ENCODE assay signal across 21 cellular contexts in the genomic region with DNA sequence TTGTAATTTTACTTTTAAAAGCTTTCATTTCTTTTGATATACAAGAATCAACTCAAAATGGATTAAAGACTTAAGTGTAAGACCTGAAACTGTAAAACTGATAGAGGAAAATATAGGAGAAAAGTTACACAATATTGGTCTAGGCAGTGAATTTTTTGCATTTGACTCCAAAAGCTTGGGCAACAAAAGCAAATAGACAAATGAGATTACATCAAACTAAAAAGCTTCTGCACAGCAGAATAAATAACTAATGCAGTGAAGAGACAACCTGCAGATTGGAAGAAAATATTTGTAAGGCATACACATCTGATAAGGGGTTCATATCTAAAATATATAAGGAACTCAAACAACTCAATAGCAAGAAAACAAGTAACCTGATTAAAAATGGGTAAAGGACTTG. TPM values are rescaled to one million over a fixed set of nuclear protein-coding genes. Genes with fewer than 3 reads are reported as not detected.
"Had no signal": no experiment of that assay in that cellular context is flagged by ENCODE, and none has a peak within 500 bp of the region (broad histone marks: within the 10 kb centered on the region; RNA-seq: fewer than 3 reads in every experiment).

No MANE protein-coding gene starts in this region.

- H3K9me3 ChIP-seq: MG63, SJSA1 had no signal

- H3K4me3 ChIP-seq: MG63, SJSA1, SK-N-MC had no signal

- H3K27ac ChIP-seq: HL-60, SJSA1, SK-N-MC had no signal

- H3K4me3 Mint-ChIP-seq: T-helper 1 cell treated with Interleukin-12 subunit alpha and Interleukin-12 subunit beta and Interleukin-4 antibody, amounts not matched to agents 30 μg/mL and 1 μg/mL, for 36 hours had no signal

- H3K36me3 ChIP-seq: MG63, SJSA1 had no signal

- H3K4me1 ChIP-seq: SJSA1 had no signal

- H3K9me3 Mint-ChIP-seq: T-helper 1 cell treated with Interleukin-12 subunit alpha and Interleukin-12 subunit beta and Interleukin-4 antibody, amounts not matched to agents 30 μg/mL and 1 μg/mL, for 36 hours had no signal

- H3K27ac Mint-ChIP-seq: T-helper 1 cell treated with Interleukin-12 subunit alpha and Interleukin-12 subunit beta and Interleukin-4 antibody, amounts not matched to agents 30 μg/mL and 1 μg/mL, for 36 hours had no signal

- DNase-seq: Karpas-422, KBM-7, MG63, NCI-H1092 treated with DMSO at 0.1 percent for 48 hours, NCI-H1436, NCI-H187, NCI-H2029, NCI-H2081 treated with DMSO at 0.1 percent for 48 hours, NCI-H2171, NCI-H345, NCI-H446 treated with DMSO at 0.1 percent for 48 hours, NCI-H510A treated with DMSO at 0.1 percent for 48 hours, NCI-H526 treated with DMSO at 0.1 percent for 48 hours, NCI-H748 treated with DMSO at 0.1 percent for 48 hours, Right ventricle myocardium superior, RPMI8226, SIG-M5 had no signal

- H3K27me3 ChIP-seq: SJSA1 had no signal

RNA-seq across cellular contexts. Expression of gene GABRR1, which starts 3.0 kb away (rescaled TPM):
- total RNA-seq: Right ventricle myocardium superior, SJSA1 had no signal
